ENCODE assay signal across 16 cellular contexts in the genomic region with DNA sequence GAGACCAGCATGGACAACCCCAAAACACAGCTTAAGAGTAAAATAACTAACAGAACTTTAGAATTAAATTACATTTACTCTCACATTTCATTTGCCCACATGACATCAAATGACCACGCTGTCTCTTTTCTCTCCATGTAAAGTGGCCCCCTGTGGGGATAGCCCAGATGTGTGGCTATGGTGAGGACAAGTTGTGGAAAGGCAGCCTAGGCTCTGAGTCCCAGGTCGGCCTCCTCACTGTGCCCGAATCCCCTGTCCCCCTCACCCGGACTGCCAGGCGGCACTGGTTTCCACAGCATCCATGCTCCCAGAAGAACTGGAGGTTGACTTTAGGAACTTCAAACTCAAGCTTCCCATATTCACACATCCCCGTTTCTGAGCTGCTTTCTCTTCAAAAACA.
DNase-seq lines count a peak whose midpoint lies in the region; ATAC-seq and TF ChIP-seq lines count a peak whose summit lies in the region.
"Had no signal": no experiment of that assay in that cellular context is flagged by ENCODE, and none has a peak within 500 bp of the region (broad histone marks: within the 10 kb centered on the region; RNA-seq: fewer than 3 reads in every experiment).

No MANE protein-coding gene starts in this region.

- CTCF ChIA-PET in activated CD4-positive, alpha-beta T cell treated with anti-CD3 and anti-CD28 coated beads, Interleukin-2, amount 10 ng/mL, durations not matched to agents 7 days and 5 days (lab: Charles Lee), result no interaction called here

- H3K4me3 ChIP-seq in coronary artery (no peak overlapping the region), lung (no peak overlapping the region)
- H3K4me3 ChIP-seq: BLaER1, HAP-1 had no signal

- DNase-seq in activated CD4-positive, alpha-beta T cell treated with anti-CD3 and anti-CD28 coated beads, Interleukin-2, amount 10 ng/mL, durations not matched to agents 24 days and 14 days, result peak; percentile 41
- DNase-seq in activated CD4-positive, alpha-beta T cell treated with anti-CD3 and anti-CD28 coated beads, Interleukin-2, amount 10 ng/mL, durations not matched to agents 7 days and 5 days, result no peak
- DNase-seq in coronary artery (ENCODE audit: low spot score) (peak; percentile 53), lung (ENCODE audit: low spot score) (peak; percentile 9), retina (no peak)
- DNase-seq in stimulated activated CD4-positive, alpha-beta T cell treated with anti-CD3 and anti-CD28 coated beads, Interleukin-15, amount 100 ng/mL, for 24 hours, result no peak
- DNase-seq: AML-193; Caco-2; CD8-positive, alpha-beta memory T cell; DMS53; GF-D8 had no signal

- H3K27me3 ChIP-seq in lung (ENCODE audit: control insufficient read depth, insufficient read depth), result no peaks in the 10 kb centered on the region
- H3K27me3 ChIP-seq: BLaER1 had no signal

- H3K27ac Mint-ChIP-seq in activated CD4-positive, alpha-beta T cell treated with anti-CD3 and anti-CD28 coated beads, Interleukin-2, amount 10 ng/mL, durations not matched to agents 24 days and 14 days, result no peak overlapping the region
- H3K27ac Mint-ChIP-seq in activated CD4-positive, alpha-beta T cell treated with anti-CD3 and anti-CD28 coated beads, Interleukin-2, amount 10 ng/mL, durations not matched to agents 7 days and 5 days, result no peak overlapping the region

- POLR2A ChIA-PET in activated CD4-positive, alpha-beta T cell treated with anti-CD3 and anti-CD28 coated beads, Interleukin-2, amount 10 ng/mL, durations not matched to agents 7 days and 5 days (lab: Charles Lee), result no interaction called here

- H3K9me3 Mint-ChIP-seq in activated CD4-positive, alpha-beta T cell treated with anti-CD3 and anti-CD28 coated beads, Interleukin-2, amount 10 ng/mL, durations not matched to agents 24 days and 14 days, result peaks cover 3% of the 10 kb centered on the region
- H3K9me3 Mint-ChIP-seq in activated CD4-positive, alpha-beta T cell treated with anti-CD3 and anti-CD28 coated beads, Interleukin-2, amount 10 ng/mL, durations not matched to agents 7 days and 5 days, result peaks cover 2% of the 10 kb centered on the region

- H3K27ac ChIP-seq in coronary artery (no peak overlapping the region), lung (ENCODE audit: low read depth in 1 of 2, low read length in 1 of 2) (no peak overlapping the region)
- H3K27ac ChIP-seq: 22Rv1, BLaER1 had no signal

- TF ChIP-seq CTCF in coronary artery (IDR thresholded peaks at IDR 0.05) (no peak), lung (IDR thresholded peaks at IDR 0.05; ENCODE audit: control extremely low read depth, extremely low read depth) (no peak)

- no peaks in the 10 kb centered on the region for H3K36me3 Mint-ChIP-seq in activated CD4-positive, alpha-beta T cell treated with anti-CD3 and anti-CD28 coated beads, Interleukin-2, amount 10 ng/mL, durations not matched to agents 24 days and 14 days (ENCODE audit: low read depth)
- H3K36me3 Mint-ChIP-seq in activated CD4-positive, alpha-beta T cell treated with anti-CD3 and anti-CD28 coated beads, Interleukin-2, amount 10 ng/mL, durations not matched to agents 7 days and 5 days (ENCODE audit: low read depth), result no peaks in the 10 kb centered on the region
- H3K36me3 Mint-ChIP-seq: CD8-positive, alpha-beta memory T cell had no signal

- no peaks in the 10 kb centered on the region for H3K36me3 ChIP-seq in lung (ENCODE audit: control insufficient read depth in 2 of 2, insufficient read depth in 2 of 2, low read length in 2 of 2)
- H3K36me3 ChIP-seq: BLaER1, HAP-1 had no signal

- no peak overlapping the region for H3K4me3 Mint-ChIP-seq in activated CD4-positive, alpha-beta T cell treated with anti-CD3 and anti-CD28 coated beads, Interleukin-2, amount 10 ng/mL, durations not matched to agents 24 days and 14 days
- no peak overlapping the region for H3K4me3 Mint-ChIP-seq in activated CD4-positive, alpha-beta T cell treated with anti-CD3 and anti-CD28 coated beads, Interleukin-2, amount 10 ng/mL, durations not matched to agents 7 days and 5 days
- H3K4me3 Mint-ChIP-seq: CD8-positive, alpha-beta memory T cell had no signal

- ATAC-seq in lung (ENCODE audit: insufficient read depth, low FRiP score) (no peak), HG02571 (IDR thresholded peaks at IDR 0.05; ENCODE audit: unreplicated experiment) (no peak)
- ATAC-seq: HepG2 had no signal

- peaks cover 3% of the 10 kb centered on the region for H3K4me1 Mint-ChIP-seq in activated CD4-positive, alpha-beta T cell treated with anti-CD3 and anti-CD28 coated beads, Interleukin-2, amount 10 ng/mL, durations not matched to agents 24 days and 14 days
- no peaks in the 10 kb centered on the region for H3K4me1 Mint-ChIP-seq in activated CD4-positive, alpha-beta T cell treated with anti-CD3 and anti-CD28 coated beads, Interleukin-2, amount 10 ng/mL, durations not matched to agents 7 days and 5 days
- H3K4me1 Mint-ChIP-seq: CD8-positive, alpha-beta memory T cell had no signal

- H3K9me3 ChIP-seq in lung (ENCODE audit: control insufficient read depth in 2 of 2, insufficient read depth in 1 of 2, low read length in 1 of 2), result peaks cover 0 to 18% of the 10 kb centered on the region in 2 donors
- H3K9me3 ChIP-seq: Caco-2, HAP-1 had no signal

- H3K27me3 Mint-ChIP-seq in activated CD4-positive, alpha-beta T cell treated with anti-CD3 and anti-CD28 coated beads, Interleukin-2, amount 10 ng/mL, durations not matched to agents 24 days and 14 days, result no peaks in the 10 kb centered on the region
- H3K27me3 Mint-ChIP-seq in activated CD4-positive, alpha-beta T cell treated with anti-CD3 and anti-CD28 coated beads, Interleukin-2, amount 10 ng/mL, durations not matched to agents 7 days and 5 days, result no peaks in the 10 kb centered on the region

- H3K4me1 ChIP-seq in lung (ENCODE audit: control insufficient read depth in 2 of 2, insufficient read depth in 2 of 2, low read length in 2 of 2), result no peaks in the 10 kb centered on the region
- H3K4me1 ChIP-seq: BLaER1, Caco-2, HAP-1 had no signal

- intact Hi-C loops in activated CD4-positive, alpha-beta T cell treated with anti-CD3 and anti-CD28 coated beads, Interleukin-2, amount 10 ng/mL, durations not matched to agents 24 days and 14 days (cut with micrococcal nuclease), result no loop called here

- 78 to 83% methylated on average over 6 of the region's 6 CpGs for WGBS in lung, 2 donors

Comparison
In these comparisons a context has a peak if more than half of its experiments do, and no peak if none do; other contexts are left out.
1. DNase-seq: peak in activated CD4-positive, alpha-beta T cell treated with anti-CD3 and anti-CD28 coated beads, Interleukin-2, amount 10 ng/mL, durations not matched to agents 24 days and 14 days (single experiment), coronary artery (single experiment) and lung (single experiment); none in activated CD4-positive, alpha-beta T cell treated with anti-CD3 and anti-CD28 coated beads, Interleukin-2, amount 10 ng/mL, durations not matched to agents 7 days and 5 days (single experiment), retina (single experiment) and stimulated activated CD4-positive, alpha-beta T cell treated with anti-CD3 and anti-CD28 coated beads, Interleukin-15, amount 100 ng/mL, for 24 hours (single experiment).